ENCODE assay signal across 12 cellular contexts in genomic region chr7:151850484-151851159, GRCh38. TPM values are rescaled to one million over a fixed set of nuclear protein-coding genes. Genes with fewer than 3 reads are reported as not detected.
DNase-seq lines count a peak whose midpoint lies in the region; ATAC-seq, FAIRE-seq and TF ChIP-seq lines count a peak whose summit lies in the region.
"Had no signal": no experiment of that assay in that cellular context is flagged by ENCODE, and none has a peak within 500 bp of the region (broad histone marks: within the 10 kb centered on the region; RNA-seq: fewer than 3 reads in every experiment).

No MANE protein-coding gene starts in this region.

- DNase-seq in activated T-cell treated with anti-CD3 and anti-CD28 coated beads, Interleukin-2, amount 50 U/mL, for 24 hours = no peak
- no peak for DNase-seq in activated T-cell treated with anti-CD3 and anti-CD28 coated beads for 4 hours
- no peak for DNase-seq in activated CD8-positive, alpha-beta T cell treated with anti-CD3 and anti-CD28 coated beads, Interleukin-2, amount 10 ng/mL, durations not matched to agents 7 days and 5 days
- DNase-seq in lower lobe of right lung = peak; percentile 77
- peak; percentile 46 for DNase-seq in stomach
- no peak for DNase-seq in activated CD4-positive, CD25-positive, alpha-beta regulatory T cell (lab: John Stamatoyannopoulos, UW)
- DNase-seq in GM19239 (ENCODE audit: insufficient read length, low spot score) = no peak
- DNase-seq: dermis blood vessel endothelial cell, NCI-H510A treated with DMSO at 0.1 percent for 48 hours had no signal

- intact Hi-C loops in lower lobe of right lung (cut with DNase I) = no loop called here
- intact Hi-C loops in stomach (cut with DNase I; ENCODE audit: low total_unique reads) = no loop called here

- peak overlapping the region; percentile 66 for H3K4me3 Mint-ChIP-seq in activated T-cell treated with anti-CD3 and anti-CD28 coated beads, Interleukin-2, amount 50 U/mL, for 24 hours
- H3K4me3 Mint-ChIP-seq in activated CD8-positive, alpha-beta T cell treated with anti-CD3 and anti-CD28 coated beads, Interleukin-2, amount 10 ng/mL, durations not matched to agents 7 days and 5 days = peak overlapping the region; percentile 53

- TF ChIP-seq POLR2A in stomach (IDR thresholded peaks at IDR 0.05) = no peak

- H3K27ac Mint-ChIP-seq in activated T-cell treated with anti-CD3 and anti-CD28 coated beads, Interleukin-2, amount 50 U/mL, for 24 hours = peak overlapping the region; percentile 88
- H3K27ac Mint-ChIP-seq in activated CD8-positive, alpha-beta T cell treated with anti-CD3 and anti-CD28 coated beads, Interleukin-2, amount 10 ng/mL, durations not matched to agents 7 days and 5 days = peak overlapping the region; percentile 20

- H3K4me1 Mint-ChIP-seq in activated T-cell treated with anti-CD3 and anti-CD28 coated beads, Interleukin-2, amount 50 U/mL, for 24 hours (ENCODE audit: low read depth) = peaks cover 35% of the 10 kb centered on the region
- H3K4me1 Mint-ChIP-seq in activated CD8-positive, alpha-beta T cell treated with anti-CD3 and anti-CD28 coated beads, Interleukin-2, amount 10 ng/mL, durations not matched to agents 7 days and 5 days (ENCODE audit: low read depth) = peaks cover 25% of the 10 kb centered on the region

- H3K9me3 Mint-ChIP-seq in activated T-cell treated with anti-CD3 and anti-CD28 coated beads, Interleukin-2, amount 50 U/mL, for 24 hours = no peaks in the 10 kb centered on the region
- no peaks in the 10 kb centered on the region for H3K9me3 Mint-ChIP-seq in activated CD8-positive, alpha-beta T cell treated with anti-CD3 and anti-CD28 coated beads, Interleukin-2, amount 10 ng/mL, durations not matched to agents 7 days and 5 days (ENCODE audit: insufficient read depth)

- WGBS in stomach, 5 donors = 33 to 63% (median 49%) methylated on average over 18 to 19 of the region's 19 CpGs

- H3K36me3 Mint-ChIP-seq in activated T-cell treated with anti-CD3 and anti-CD28 coated beads, Interleukin-2, amount 50 U/mL, for 24 hours (ENCODE audit: low read depth) = peaks cover 6% of the 10 kb centered on the region
- no peaks in the 10 kb centered on the region for H3K36me3 Mint-ChIP-seq in activated CD8-positive, alpha-beta T cell treated with anti-CD3 and anti-CD28 coated beads, Interleukin-2, amount 10 ng/mL, durations not matched to agents 7 days and 5 days (ENCODE audit: low read depth)

- FAIRE-seq in GM19239 (lab: Jason Lieb, UNC) = no peak
- FAIRE-seq: G401.6 had no signal

- H3K27me3 Mint-ChIP-seq in activated T-cell treated with anti-CD3 and anti-CD28 coated beads, Interleukin-2, amount 50 U/mL, for 24 hours = no peaks in the 10 kb centered on the region
- H3K27me3 Mint-ChIP-seq in activated CD8-positive, alpha-beta T cell treated with anti-CD3 and anti-CD28 coated beads, Interleukin-2, amount 10 ng/mL, durations not matched to agents 7 days and 5 days (ENCODE audit: low read depth) = no peaks in the 10 kb centered on the region

- H3K36me3 ChIP-seq in lower lobe of right lung = no peaks in the 10 kb centered on the region
- H3K36me3 ChIP-seq in stomach = peaks cover 0 to 6% (median 4%) of the 10 kb centered on the region in 4 donors

- H3K4me1 ChIP-seq in lower lobe of right lung (peaks cover 36% of the 10 kb centered on the region), stomach (peaks cover 21 to 41% (median 32%) of the 10 kb centered on the region in 4 donors)

- TF ChIP-seq CTCF in lower lobe of right lung (IDR thresholded peaks at IDR 0.05) = no peak
- TF ChIP-seq CTCF in stomach (IDR thresholded peaks at IDR 0.05) = no peak

- CTCF ChIA-PET in activated CD8-positive, alpha-beta T cell treated with anti-CD3 and anti-CD28 coated beads, Interleukin-2, amount 10 ng/mL, durations not matched to agents 7 days and 5 days (lab: Charles Lee) = interaction anchor here (0.9 to 1.9 kb wide), 4 partner anchors 11 to 90 kb away, joined by 3 to 6 read pairs (median 4); no protein-coding TSS in a partner anchor

- no peak for ATAC-seq in activated CD8-positive, alpha-beta T cell treated with anti-CD3 and anti-CD28 coated beads, Interleukin-2, amount 10 ng/mL, durations not matched to agents 7 days and 5 days
- peak; percentile 52 to 69 for ATAC-seq in lower lobe of right lung
- ATAC-seq in HG02798 (IDR thresholded peaks at IDR 0.05; ENCODE audit: poor library complexity, unreplicated experiment) = no peak

- TF ChIP-seq EP300 in stomach (IDR thresholded peaks at IDR 0.05) = no peak

- H3K9me3 ChIP-seq in lower lobe of right lung = no peaks in the 10 kb centered on the region
- no peaks in the 10 kb centered on the region for H3K9me3 ChIP-seq in stomach
- H3K9me3 ChIP-seq: gastroesophageal sphincter had no signal

- H3K27me3 ChIP-seq in lower lobe of right lung (ENCODE audit: low read depth) = no peaks in the 10 kb centered on the region
- H3K27me3 ChIP-seq in stomach = no peaks in the 10 kb centered on the region
- H3K27me3 ChIP-seq: gastroesophageal sphincter had no signal

- H3K27ac ChIP-seq in lower lobe of right lung (peak overlapping the region; percentile 87), stomach (peak overlapping the region; percentile 80 to 86 (median 84))

- H3K4me3 ChIP-seq in lower lobe of right lung = peak overlapping the region; percentile 42
- peak overlapping the region in 2 of 4 donors; percentile 15 to 22 for H3K4me3 ChIP-seq in stomach

- POLR2A ChIA-PET in activated CD8-positive, alpha-beta T cell treated with anti-CD3 and anti-CD28 coated beads, Interleukin-2, amount 10 ng/mL, durations not matched to agents 7 days and 5 days (lab: Charles Lee) = interaction anchor here (1.0 kb wide), 1 partner anchor 12 kb away, joined by 3 read pairs; no protein-coding TSS in a partner anchor

RNA-seq across cellular contexts. Expression of gene PRKAG2, which starts 26.3 kb away (rescaled TPM):
- total RNA-seq in activated CD8-positive, alpha-beta T cell treated with anti-CD3 and anti-CD28 coated beads, Interleukin-2, amount 10 ng/mL, durations not matched to agents 7 days and 5 days = 10 to 100 TPM; 23.6 to 28.3 TPM
- 35.4 TPM for total RNA-seq in lower lobe of right lung
- total RNA-seq in stomach = 100 to 1,000 TPM in 1 of 5 donors, 10 to 100 TPM in 4; 56.7 to 302 (median 70.3) TPM
- 10 to 100 TPM; 19.9 to 27.9 (median 26.3) TPM for polyA plus RNA-seq in stomach

Comparison
In these comparisons a context has a peak if more than half of its experiments do, and no peak if none do; other contexts are left out.
1. DNase-seq: peak in lower lobe of right lung (single experiment) and stomach (single experiment); none in activated T-cell treated with anti-CD3 and anti-CD28 coated beads, Interleukin-2, amount 50 U/mL, for 24 hours (single experiment), activated T-cell treated with anti-CD3 and anti-CD28 coated beads for 4 hours (single experiment), activated CD8-positive, alpha-beta T cell treated with anti-CD3 and anti-CD28 coated beads, Interleukin-2, amount 10 ng/mL, durations not matched to agents 7 days and 5 days (single experiment), activated CD4-positive, CD25-positive, alpha-beta regulatory T cell (0 of 4) and GM19239 (single experiment).
2. ATAC-seq: peak in lower lobe of right lung (2 of 2); none in activated CD8-positive, alpha-beta T cell treated with anti-CD3 and anti-CD28 coated beads, Interleukin-2, amount 10 ng/mL, durations not matched to agents 7 days and 5 days (single experiment) and HG02798 (single experiment).